In genomic region chr14:89279649-89280232, GRCh38 we compare ENCODE assay signal across 23 cellular contexts.
A peak's percentile ranks its signal among the peaks of the same experiment; 100 is the strongest.
DNase-seq lines count a peak whose midpoint lies in the region; ATAC-seq and TF ChIP-seq lines count a peak whose summit lies in the region.
"Had no signal": no experiment of that assay in that cellular context is flagged by ENCODE, and none has a peak within 500 bp of the region (broad histone marks: within the 10 kb centered on the region; RNA-seq: fewer than 3 reads in every experiment).

No MANE protein-coding gene starts in this region.

- H3K4me1 ChIP-seq in HEK293 (ENCODE audit: control insufficient read depth, insufficient read depth, low read length) (peaks cover 13% of the 10 kb centered on the region; the same call in 1 of the 2 replicates), esophagus (ENCODE audit: control insufficient read depth in 2 of 2, insufficient read depth in 2 of 2, low read length in 1 of 2) (peaks cover 0 to 2% of the 10 kb centered on the region in 2 donors)

- no peaks in the 10 kb centered on the region for H3K27me3 ChIP-seq in esophagus (ENCODE audit: control insufficient read depth in 1 of 2, insufficient read depth in 2 of 2, low read length in 2 of 2)
- H3K27me3 ChIP-seq: thyroid gland had no signal

- no peaks in the 10 kb centered on the region for H3K9me3 ChIP-seq in HEK293 (ENCODE audit: control insufficient read depth, insufficient read depth, low read depth, low read length)
- no peaks in the 10 kb centered on the region for H3K9me3 ChIP-seq in esophagus (ENCODE audit: control insufficient read depth in 2 of 2, insufficient read depth in 1 of 2, low read depth in 1 of 2, low read length in 1 of 2)
- H3K9me3 ChIP-seq: thyroid gland had no signal

- no peak for TF ChIP-seq CTCF in HEK293 (tag by site-specific recombination; IDR thresholded peaks at IDR 0.05)

- H3K27ac ChIP-seq in HEK293 (ENCODE audit: extremely low read depth, low read depth, low read length) (no peak overlapping the region), esophagus (ENCODE audit: low read depth in 2 of 2, low read length in 1 of 2) (peak overlapping the region; percentile 27 to 43)
- H3K27ac ChIP-seq: thyroid gland, VCaP had no signal

- POLR2A ChIA-PET in HEK293 (lab: Yijun Ruan, JAX): interaction anchor here (0.6 to 1.1 kb wide), 2 partner anchors 64 to 136 kb away, joined by 3 read pairs; no protein-coding TSS in a partner anchor

- ATAC-seq in SK-N-SH treated with all-trans-retinoic acid at 6 μM for 48 hours: no peak
- ATAC-seq: activated T-cell treated with anti-CD3 and anti-CD28 coated beads, Interleukin-2, amount 50 U/mL, for 4 hours; effector memory CD8-positive, alpha-beta T cell; left cardiac atrium; naive thymus-derived CD8-positive, alpha-beta T cell; PC-3; stimulated activated naive B cell treated with anti-CD40 and anti-IgM and Interleukin-4, amounts not matched to agents 10 μg/mL and 1 μg/mL and 100 μg/mL, for 72 hours; T-helper 17 cell had no signal

- H3K4me3 ChIP-seq in HEK293 (ENCODE audit: low read depth, low read length) (no peak overlapping the region), esophagus (ENCODE audit: low read depth in 1 of 2, low read length in 2 of 2) (no peak overlapping the region)
- H3K4me3 ChIP-seq: thyroid gland had no signal

- CTCF ChIA-PET in HEK293 (lab: Yijun Ruan, JAX): no interaction called here

- 68 to 74% methylated on average over 9 of the region's 9 CpGs for WGBS in esophagus, 2 donors

- peak; percentile 99 for DNase-seq in DMS79 (lab: John Stamatoyannopoulos, UW)
- DNase-seq in NCI-H510A (lab: John Stamatoyannopoulos, UW): peak; percentile 21
- no peak for DNase-seq in stimulated activated CD4-positive, alpha-beta T cell treated with anti-CD3 and anti-CD28 coated beads, Interleukin-1b, Interleukin-23, amount 100 ng/mL, for 48 hours
- DNase-seq in ureter (ENCODE audit: low spot score): no peak
- DNase-seq in NCI-H748 treated with DMSO at 0.1 percent for 48 hours (lab: John Stamatoyannopoulos, UW): no peak
- DNase-seq: activated CD4-positive, alpha-beta T cell treated with anti-CD3 and anti-CD28 coated beads, Interleukin-2, amount 50 U/mL, for 48 hours; activated naive CD4-positive, alpha-beta T cell treated with anti-CD3 and anti-CD28 coated beads, Interleukin-2, amount 50 U/mL, for 16 hours; activated T-cell treated with anti-CD3 and anti-CD28 coated beads, Interleukin-2, amount 50 U/mL, for 4 hours; effector memory CD8-positive, alpha-beta T cell; KBM-7; left cardiac atrium; naive thymus-derived CD8-positive, alpha-beta T cell; NCI-H1694; NCI-H526 treated with DMSO at 0.1 percent for 48 hours; PC-3; SHP77 treated with DMSO at 0.1 percent for 48 hours; stimulated activated naive B cell treated with anti-CD40 and anti-IgM and Interleukin-4, amounts not matched to agents 10 μg/mL and 1 μg/mL and 100 μg/mL, for 72 hours; T-helper 17 cell; thyroid gland had no signal

- H3K36me3 ChIP-seq in HEK293 (ENCODE audit: control insufficient read depth in 2 of 2, insufficient read depth in 1 of 2, low read length in 2 of 2) (no peaks in the 10 kb centered on the region), esophagus (ENCODE audit: control insufficient read depth in 2 of 2, insufficient read depth in 2 of 2, low read length in 1 of 2) (peaks cover 7% of the 10 kb centered on the region in 2 donors)
- H3K36me3 ChIP-seq: thyroid gland had no signal

TF ChIP-seq in HEK293, 187 proteins besides CTCF, POLR2A, EP300 and RAD21 (continues in another document):
- TF ChIP-seq ZNF785 (tag by site-specific recombination; IDR thresholded peaks at IDR 0.05): no peak
- peak; percentile 66; the same call in 1 of the 2 replicates for TF ChIP-seq ZNF580 (tag by site-specific recombination; IDR thresholded peaks at IDR 0.05)
- no peak for TF ChIP-seq ZNF350 (tag by site-specific recombination; IDR thresholded peaks at IDR 0.05)
- TF ChIP-seq ZNF629 (tag by site-specific recombination; IDR thresholded peaks at IDR 0.05): peak; percentile 79
- TF ChIP-seq KLF1 (tag by site-specific recombination; IDR thresholded peaks at IDR 0.05): no peak
- TF ChIP-seq ZSCAN18 (tag by site-specific recombination; IDR thresholded peaks at IDR 0.05): no peak
- TF ChIP-seq YY1 (tag by site-specific recombination; IDR thresholded peaks at IDR 0.05): peak; percentile 26; the same call in 1 of the 2 replicates
- TF ChIP-seq ZNF341 (tag by site-specific recombination; IDR thresholded peaks at IDR 0.05; ENCODE audit: low read depth): peak; percentile 57
- no peak for TF ChIP-seq ZNF121 (tag by site-specific recombination; IDR thresholded peaks at IDR 0.05)

TF ChIP-seq in SK-N-SH treated with all-trans-retinoic acid at 6 μM for 48 hours, 23 proteins besides CTCF, POLR2A, EP300 and RAD21:
- TF ChIP-seq ZNF8 (CRISPR knock-in tag; IDR thresholded peaks at IDR 0.05) (no peak), ZNF565 (CRISPR knock-in tag; conservative IDR thresholded peaks at IDR 0.05; ENCODE audit: low read depth) (no peak), PPARA (CRISPR knock-in tag; IDR thresholded peaks at IDR 0.05; ENCODE audit: borderline replicate concordance) (no peak), ISL1 (CRISPR knock-in tag; IDR thresholded peaks at IDR 0.05) (no peak), TOX (CRISPR knock-in tag; IDR thresholded peaks at IDR 0.05; ENCODE audit: borderline replicate concordance) (no peak), ZFP30 (CRISPR knock-in tag; IDR thresholded peaks at IDR 0.05) (no peak), TCF4 (CRISPR knock-in tag; IDR thresholded peaks at IDR 0.05; ENCODE audit: borderline replicate concordance) (no peak), CREB5 (CRISPR knock-in tag; IDR thresholded peaks at IDR 0.05; ENCODE audit: low read depth) (no peak), CSDC2 (CRISPR knock-in tag; IDR thresholded peaks at IDR 0.05) (no peak), CSRNP3 (CRISPR knock-in tag; IDR thresholded peaks at IDR 0.05) (no peak), ZC3H10 (CRISPR knock-in tag; IDR thresholded peaks at IDR 0.05) (no peak), OSR1 (CRISPR knock-in tag; IDR thresholded peaks at IDR 0.05) (no peak), GLIS3 (CRISPR knock-in tag; IDR thresholded peaks at IDR 0.05) (no peak)
- TF ChIP-seq, protein P1, sequence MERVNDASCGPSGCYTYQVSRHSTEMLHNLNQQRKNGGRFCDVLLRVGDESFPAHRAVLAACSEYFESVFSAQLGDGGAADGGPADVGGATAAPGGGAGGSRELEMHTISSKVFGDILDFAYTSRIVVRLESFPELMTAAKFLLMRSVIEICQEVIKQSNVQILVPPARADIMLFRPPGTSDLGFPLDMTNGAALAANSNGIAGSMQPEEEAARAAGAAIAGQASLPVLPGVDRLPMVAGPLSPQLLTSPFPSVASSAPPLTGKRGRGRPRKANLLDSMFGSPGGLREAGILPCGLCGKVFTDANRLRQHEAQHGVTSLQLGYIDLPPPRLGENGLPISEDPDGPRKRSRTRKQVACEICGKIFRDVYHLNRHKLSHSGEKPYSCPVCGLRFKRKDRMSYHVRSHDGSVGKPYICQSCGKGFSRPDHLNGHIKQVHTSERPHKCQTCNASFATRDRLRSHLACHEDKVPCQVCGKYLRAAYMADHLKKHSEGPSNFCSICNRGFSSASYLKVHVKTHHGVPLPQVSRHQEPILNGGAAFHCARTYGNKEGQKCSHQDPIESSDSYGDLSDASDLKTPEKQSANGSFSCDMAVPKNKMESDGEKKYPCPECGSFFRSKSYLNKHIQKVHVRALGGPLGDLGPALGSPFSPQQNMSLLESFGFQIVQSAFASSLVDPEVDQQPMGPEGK (CRISPR knock-in tag; IDR thresholded peaks at IDR 0.05; ENCODE audit: borderline replicate concordance): no peak
- TF ChIP-seq, protein P2, sequence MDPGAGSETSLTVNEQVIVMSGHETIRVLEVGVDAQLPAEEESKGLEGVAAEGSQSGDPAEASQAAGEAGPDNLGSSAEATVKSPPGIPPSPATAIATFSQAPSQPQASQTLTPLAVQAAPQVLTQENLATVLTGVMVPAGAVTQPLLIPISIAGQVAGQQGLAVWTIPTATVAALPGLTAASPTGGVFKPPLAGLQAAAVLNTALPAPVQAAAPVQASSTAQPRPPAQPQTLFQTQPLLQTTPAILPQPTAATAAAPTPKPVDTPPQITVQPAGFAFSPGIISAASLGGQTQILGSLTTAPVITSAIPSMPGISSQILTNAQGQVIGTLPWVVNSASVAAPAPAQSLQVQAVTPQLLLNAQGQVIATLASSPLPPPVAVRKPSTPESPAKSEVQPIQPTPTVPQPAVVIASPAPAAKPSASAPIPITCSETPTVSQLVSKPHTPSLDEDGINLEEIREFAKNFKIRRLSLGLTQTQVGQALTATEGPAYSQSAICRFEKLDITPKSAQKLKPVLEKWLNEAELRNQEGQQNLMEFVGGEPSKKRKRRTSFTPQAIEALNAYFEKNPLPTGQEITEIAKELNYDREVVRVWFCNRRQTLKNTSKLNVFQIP (CRISPR knock-in tag; IDR thresholded peaks at IDR 0.05; ENCODE audit: borderline replicate concordance, low read depth): no peak

Comparison
In these comparisons a context has a peak if more than half of its experiments do, and no peak if none do; other contexts are left out.
1. DNase-seq: peak in DMS79 (single experiment) and NCI-H510A (single experiment); none in stimulated activated CD4-positive, alpha-beta T cell treated with anti-CD3 and anti-CD28 coated beads, Interleukin-1b, Interleukin-23, amount 100 ng/mL, for 48 hours (single experiment), ureter (single experiment) and NCI-H748 treated with DMSO at 0.1 percent for 48 hours (single experiment).